31 cellular contexts compared by ENCODE assay signal in genomic region chr6:56324396-56324795, GRCh38.
"Had no signal": no experiment of that assay in that cellular context is flagged by ENCODE, and none has a peak within 500 bp of the region (broad histone marks: within the 10 kb centered on the region; RNA-seq: fewer than 3 reads in every experiment).

No MANE protein-coding gene starts in this region.

- H3K4me3 ChIP-seq: cardiac muscle cell, SK-N-MC had no signal

- H3K4me3 Mint-ChIP-seq: activated B cell treated with CpG ODN at 0.5 μM for 24 hours; activated CD4-positive, alpha-beta memory T cell treated with anti-CD3 and anti-CD28 coated beads, Interleukin-2, amount 10 ng/mL, durations not matched to agents 7 days and 5 days; activated CD4-positive, alpha-beta T cell treated with anti-CD3 and anti-CD28 coated beads, Interleukin-2, amount 10 ng/mL, durations not matched to agents 7 days and 5 days; activated naive CD4-positive, alpha-beta T cell treated with anti-CD3 and anti-CD28 coated beads, Interleukin-2, amount 50 U/mL, for 24 hours; T-cell had no signal

- DNase-seq: activated B cell treated with CpG ODN at 0.5 μM for 24 hours; activated CD4-positive, alpha-beta memory T cell treated with anti-CD3 and anti-CD28 coated beads, Interleukin-2, amount 10 ng/mL, durations not matched to agents 7 days and 5 days; activated CD4-positive, alpha-beta T cell treated with anti-CD3 and anti-CD28 coated beads for 1 hour; activated CD4-positive, alpha-beta T cell treated with anti-CD3 and anti-CD28 coated beads, Interleukin-2, amount 10 ng/mL, durations not matched to agents 7 days and 5 days; activated T-cell treated with anti-CD3 and anti-CD28 coated beads for 4 hours; activated T-cell treated with anti-CD3 and anti-CD28 coated beads, Interleukin-2, amount 50 U/mL, for 48 hours; brain microvascular endothelial cell; Kasumi-1; KBM-7; MV-4-11; NCI-H1092 treated with DMSO at 0.1 percent for 48 hours; NCI-H1417 treated with DMSO at 0.1 percent for 48 hours; NCI-H1694; NCI-H2029; NCI-H2107; NCI-H2171 treated with DMSO at 0.1 percent for 48 hours; NCI-H226; NCI-H510A; NCI-H82; NK-92 treated with Interleukin-12 subunit alpha and Interleukin-12 subunit beta, amount 100 ng/mL, for 24 hours; OCI-M1; RPMI8226; T-cell; T-helper 2 cell; T1000 had no signal

- ATAC-seq: Panc1, Right ventricle myocardium inferior, T-cell had no signal

- H3K27ac Mint-ChIP-seq: activated B cell treated with CpG ODN at 0.5 μM for 24 hours; activated CD4-positive, alpha-beta memory T cell treated with anti-CD3 and anti-CD28 coated beads, Interleukin-2, amount 10 ng/mL, durations not matched to agents 7 days and 5 days; activated CD4-positive, alpha-beta T cell treated with anti-CD3 and anti-CD28 coated beads, Interleukin-2, amount 10 ng/mL, durations not matched to agents 7 days and 5 days; activated naive CD4-positive, alpha-beta T cell treated with anti-CD3 and anti-CD28 coated beads, Interleukin-2, amount 50 U/mL, for 24 hours; activated T-helper 2 cell treated with anti-CD3 and anti-CD28 coated beads, Interferon-gamma antibody, Interleukin-2, Interleukin-4, amounts not matched to agents 10 μg/mL and 5 μg/mL and 100 μg/mL, durations not matched to agents 14 hours and 24 hours and 36 hours; T-cell had no signal

- H3K36me3 ChIP-seq: brain microvascular endothelial cell, cardiac muscle cell had no signal

- H3K9me3 Mint-ChIP-seq: activated B cell treated with CpG ODN at 0.5 μM for 24 hours; activated CD4-positive, alpha-beta memory T cell treated with anti-CD3 and anti-CD28 coated beads, Interleukin-2, amount 10 ng/mL, durations not matched to agents 7 days and 5 days; activated CD4-positive, alpha-beta T cell treated with anti-CD3 and anti-CD28 coated beads, Interleukin-2, amount 10 ng/mL, durations not matched to agents 7 days and 5 days; activated naive CD4-positive, alpha-beta T cell treated with anti-CD3 and anti-CD28 coated beads, Interleukin-2, amount 50 U/mL, for 24 hours; activated T-helper 2 cell treated with anti-CD3 and anti-CD28 coated beads, Interferon-gamma antibody, Interleukin-2, Interleukin-4, amounts not matched to agents 10 μg/mL and 5 μg/mL and 100 μg/mL, durations not matched to agents 14 hours and 24 hours and 36 hours; T-cell had no signal

- H3K27me3 ChIP-seq: brain microvascular endothelial cell, cardiac muscle cell had no signal

- H3K4me1 Mint-ChIP-seq: activated B cell treated with CpG ODN at 0.5 μM for 24 hours; activated CD4-positive, alpha-beta memory T cell treated with anti-CD3 and anti-CD28 coated beads, Interleukin-2, amount 10 ng/mL, durations not matched to agents 7 days and 5 days; activated CD4-positive, alpha-beta T cell treated with anti-CD3 and anti-CD28 coated beads, Interleukin-2, amount 10 ng/mL, durations not matched to agents 7 days and 5 days; activated naive CD4-positive, alpha-beta T cell treated with anti-CD3 and anti-CD28 coated beads, Interleukin-2, amount 50 U/mL, for 24 hours; T-cell had no signal

- H3K27ac ChIP-seq: brain microvascular endothelial cell, cardiac muscle cell, SK-N-MC had no signal

- H3K36me3 Mint-ChIP-seq: activated naive CD4-positive, alpha-beta T cell treated with anti-CD3 and anti-CD28 coated beads, Interleukin-2, amount 50 U/mL, for 24 hours; T-cell had no signal

- H3K27me3 Mint-ChIP-seq: activated CD4-positive, alpha-beta memory T cell treated with anti-CD3 and anti-CD28 coated beads, Interleukin-2, amount 10 ng/mL, durations not matched to agents 7 days and 5 days; activated naive CD4-positive, alpha-beta T cell treated with anti-CD3 and anti-CD28 coated beads, Interleukin-2, amount 50 U/mL, for 24 hours had no signal
